9 cellular contexts compared by ENCODE assay signal in genomic region chr7:100243385-100243784, GRCh38. TPM values are rescaled to one million over a fixed set of nuclear protein-coding genes. Genes with fewer than 3 reads are reported as not detected.
DNase-seq lines count a peak whose midpoint lies in the region; ATAC-seq and TF ChIP-seq lines count a peak whose summit lies in the region.
"Not testable (repeated sequence)": the region's sequence is repeated elsewhere in the genome, so short reads cannot be mapped to it uniquely, and the experiment has no call there.
"Had no signal": no experiment of that assay in that cellular context is flagged by ENCODE, and none has a peak within 500 bp of the region (broad histone marks: within the 10 kb centered on the region; RNA-seq: fewer than 3 reads in every experiment).

No MANE protein-coding gene starts in this region.

- peak overlapping the region; percentile 77 to 88 for H3K27ac Mint-ChIP-seq in effector memory CD8-positive, alpha-beta T cell
- H3K27ac Mint-ChIP-seq in naive thymus-derived CD8-positive, alpha-beta T cell: peak overlapping the region in 6 of 10 donors; percentile 19 to 87 (median 78)

- H3K79me2 ChIP-seq in HCT116 (ENCODE audit: insufficient read depth, low read length): not testable (repeated sequence)

- H3K27me3 ChIP-seq in HCT116 (ENCODE audit: insufficient read depth, low read length): not testable (repeated sequence)

- not testable (repeated sequence) for TF ChIP-seq RAD21 in HCT116 (IDR thresholded peaks at IDR 0.05; ENCODE audit: low read depth)

- H3K4me1 Mint-ChIP-seq in effector memory CD8-positive, alpha-beta T cell (ENCODE audit: low read depth in 2 of 2): peaks cover 15 to 17% of the 10 kb centered on the region in 2 donors
- peaks cover 12 to 39% (median 25%) of the 10 kb centered on the region in 4 donors for H3K4me1 Mint-ChIP-seq in naive thymus-derived CD8-positive, alpha-beta T cell

- H3K9ac ChIP-seq in HCT116 (ENCODE audit: low read length): peak overlapping the region; percentile 30; the same call in 1 of the 2 replicates

- peak overlapping the region; percentile 9 to 33 for H3K4me3 Mint-ChIP-seq in effector memory CD8-positive, alpha-beta T cell
- peak overlapping the region in 2 of 10 donors; percentile 45 to 58 for H3K4me3 Mint-ChIP-seq in naive thymus-derived CD8-positive, alpha-beta T cell

- POLR2A ChIA-PET in HCT116 (lab: Charles Lee); naive thymus-derived CD8-positive, alpha-beta T cell (lab: Charles Lee): not testable (repeated sequence)

- peak overlapping the region; percentile 48 for H3K4me2 ChIP-seq in HCT116 (ENCODE audit: low read length)

- not testable (repeated sequence) for H3K9me2 ChIP-seq in HCT116 (ENCODE audit: insufficient read depth)

- not testable (repeated sequence) for TF ChIP-seq CTCF in HCT116 (IDR thresholded peaks at IDR 0.05 in 2 of 3, conservative IDR thresholded peaks at IDR 0.05 in 1 of 3; ENCODE audit: borderline replicate concordance in 1 of 3, insufficient read depth in 1 of 3, low read depth in 2 of 3, low read length in 2 of 3)

- H3K9me3 ChIP-seq in HCT116 (ENCODE audit: control insufficient read depth in 1 of 2, insufficient read depth in 1 of 2, low read depth in 1 of 2, low read length in 2 of 2): not testable (repeated sequence)

- H3K9me3 Mint-ChIP-seq in effector memory CD8-positive, alpha-beta T cell; naive thymus-derived CD8-positive, alpha-beta T cell: not testable (repeated sequence)

- H3K4me1 ChIP-seq in HCT116 (ENCODE audit: control insufficient read depth in 1 of 2, insufficient read depth in 2 of 2, low read length in 2 of 2): peaks cover 47 to 69% of the 10 kb centered on the region in 2 experiments

- not testable (repeated sequence) for H4K20me1 ChIP-seq in HCT116 (ENCODE audit: insufficient read depth)

- CTCF ChIA-PET in HCT116 (lab: Charles Lee): not testable (repeated sequence)

- BruUV-seq in HCT116 (replicated peaks; lab: Mats Ljungman, UMichigan): not testable (repeated sequence)

- DNase-seq in CMK (ENCODE audit: low read depth) (peak; percentile 84), HCT116 (ENCODE audit: low read depth, low spot score) (peak; percentile 60), NCI-H460 (ENCODE audit: extremely low read depth, low read depth) (peak; percentile 76)
- peak; percentile 64 to 73 for DNase-seq in activated CD4-positive, alpha-beta T cell treated with anti-CD3 and anti-CD28 coated beads for 4 hours
- DNase-seq in activated effector memory CD4-positive, alpha-beta T cell treated with anti-CD3 and anti-CD28 coated beads, Interleukin-2, amount 50 U/mL, for 16 hours: peak; percentile 83
- peak in 1 of 3 experiments; percentile 17 for DNase-seq in effector memory CD8-positive, alpha-beta T cell
- not testable (repeated sequence) for DNase-seq in naive thymus-derived CD8-positive, alpha-beta T cell
- peak; percentile 48 to 64 for DNase-seq in stimulated activated CD8-positive, alpha-beta memory T cell treated with anti-CD3 and anti-CD28 coated beads, Interleukin-15, amount 100 ng/mL, for 48 hours (ENCODE audit: low read depth in 2 of 2)

- RAD21 ChIA-PET in HCT116 (lab: Charles Lee; ENCODE audit: low non-redundant PET in 1 of 2, low total read pairs in 2 of 2, uncharacterized antibody in 2 of 2, unreplicated experiment in 2 of 2): not testable (repeated sequence)

- not testable (repeated sequence) for ATAC-seq in HCT116
- peak; percentile 67 for ATAC-seq in effector memory CD8-positive, alpha-beta T cell (replicated peaks)
- ATAC-seq in naive thymus-derived CD8-positive, alpha-beta T cell: peak in 1 of 2 donors; percentile 56

- not testable (repeated sequence) for H2AFZ ChIP-seq in HCT116 (ENCODE audit: low read depth, low read length, poor library complexity, severe bottlenecking)

- not testable (repeated sequence) for H3K36me3 ChIP-seq in HCT116 (ENCODE audit: control insufficient read depth in 1 of 2, insufficient read depth in 2 of 2, low read length in 2 of 2)

- H3K36me3 Mint-ChIP-seq in effector memory CD8-positive, alpha-beta T cell (ENCODE audit: insufficient read depth); naive thymus-derived CD8-positive, alpha-beta T cell: not testable (repeated sequence)

- H3K4me3 ChIP-seq in HCT116 (replicated peaks in 1 of 2; ENCODE audit: low read depth in 1 of 2, low read length in 2 of 2): not testable (repeated sequence)

- H3K27me3 Mint-ChIP-seq in effector memory CD8-positive, alpha-beta T cell; naive thymus-derived CD8-positive, alpha-beta T cell: not testable (repeated sequence)

- H3K27ac ChIP-seq in HCT116 (ENCODE audit: low read depth, low read length): not testable (repeated sequence)

- not testable (repeated sequence) for TF ChIP-seq POLR2A in HCT116 (IDR thresholded peaks at IDR 0.05; ENCODE audit: borderline replicate concordance, extremely low read depth, insufficient read depth, insufficient read length)

- intact Hi-C loops in HCT116 (cut with micrococcal nuclease): not testable (repeated sequence)

TF ChIP-seq in HCT116, 20 proteins besides CTCF, POLR2A, EP300 and RAD21:
- peak; percentile 72 for TF ChIP-seq FOSL1 (IDR thresholded peaks at IDR 0.05; ENCODE audit: low read depth)
- peak; percentile 49; the same call in 1 of the 2 replicates for TF ChIP-seq SP1 (IDR thresholded peaks at IDR 0.05; ENCODE audit: low read depth)
- peak; percentile 69 for TF ChIP-seq JUND (IDR thresholded peaks at IDR 0.05)
TF ChIP-seq in HCT116: peak in this region for 3; not testable (repeated sequence) for 17.

RNA-seq across cellular contexts. Expression of gene PVRIG, which starts 23.6 kb away (rescaled TPM):
- 0.30 TPM for total RNA-seq in HCT116 (2021; ENCODE audit: unreplicated experiment)
- polyA plus RNA-seq in HCT116 (2012): 0.16 and 0.69 TPM in 2 replicates
- not detected in 2 replicates for total RNA-seq in NCI-H460 (2014; rRNA removed; shearing (Covaris generic))
- not detected in 2 replicates for polyA plus RNA-seq in NCI-H460 (2014; cell fraction: nucleus; rRNA removed)
- 10 to 100 TPM; 81.5 to 83.8 TPM for total RNA-seq in naive thymus-derived CD8-positive, alpha-beta T cell
- 10 to 100 TPM; 79.1 to 85.4 (median 84.7) TPM for polyA plus RNA-seq in naive thymus-derived CD8-positive, alpha-beta T cell
- polyA plus RNA-seq: endothelial cell of umbilical vein had no signal

Comparison
In these comparisons a context has a peak if more than half of its experiments do, and no peak if none do; other contexts are left out.
1. RNA of gene PVRIG, which starts 23.6 kb away (total RNA-seq): 81.5 to 83.8 TPM in naive thymus-derived CD8-positive, alpha-beta T cell; 0.30 TPM in HCT116 (single experiment) and not detected in NCI-H460; every median in the first group is over 10 times any median in the second.